8 cellular contexts compared by ENCODE assay signal in genomic region chrX:40167240-40168182, GRCh38.
DNase-seq lines count a peak whose midpoint lies in the region; ATAC-seq and TF ChIP-seq lines count a peak whose summit lies in the region.

No MANE protein-coding gene starts in this region.

- H3K4me2 ChIP-seq in OCI-LY3 (ENCODE audit: low read length) = peak overlapping the region; percentile 100

- DNase-seq in GM03348 (ENCODE audit: low spot score) (peak; percentile 29), occipital lobe (lab: John Stamatoyannopoulos, UW) (peak; percentile 13), cerebellar cortex (ENCODE audit: low spot score) (no peak), germinal center (ENCODE audit: low spot score) (no peak)

- H3K9ac ChIP-seq in OCI-LY3 (ENCODE audit: low read length) = peak overlapping the region; percentile 71

- peaks cover 37% of the 10 kb centered on the region for H3K79me2 ChIP-seq in OCI-LY3 (ENCODE audit: low read length)

- no peak for TF ChIP-seq CTCF in OCI-LY3 (IDR thresholded peaks at IDR 0.05; ENCODE audit: low read depth, low read length)

- WGBS in esophagus, 2 donors = 12 to 13% methylated on average over 65 to 66 of the region's 66 CpGs

- no peaks in the 10 kb centered on the region for H4K20me1 ChIP-seq in OCI-LY3 (ENCODE audit: insufficient read depth, low read length)

- H3K4me3 ChIP-seq in OCI-LY3 (ENCODE audit: low read length) (peak overlapping the region; percentile 89), esophagus (ENCODE audit: low read depth in 1 of 2, low read length in 2 of 2) (peak overlapping the region; percentile 18 to 31)

- H3K36me3 ChIP-seq in OCI-LY3 (replicated peaks; ENCODE audit: low read depth, low read length) = no peaks in the 10 kb centered on the region
- no peaks in the 10 kb centered on the region for H3K36me3 ChIP-seq in esophagus (ENCODE audit: control insufficient read depth in 2 of 2, insufficient read depth in 2 of 2, low read length in 1 of 2)

- H3K27ac ChIP-seq in OCI-LY3 (ENCODE audit: low read length) = no peak overlapping the region
- H3K27ac ChIP-seq in esophagus (ENCODE audit: low read depth in 2 of 2, low read length in 1 of 2) = no peak overlapping the region

- H3K9me3 ChIP-seq in OCI-LY3 (ENCODE audit: insufficient read depth, low read length) (no peaks in the 10 kb centered on the region), esophagus (ENCODE audit: control insufficient read depth in 2 of 2, insufficient read depth in 1 of 2, low read depth in 1 of 2, low read length in 1 of 2) (no peaks in the 10 kb centered on the region)

- ATAC-seq in GM19467 (IDR thresholded peaks at IDR 0.05; ENCODE audit: unreplicated experiment) (no peak), HG02852 (IDR thresholded peaks at IDR 0.05; ENCODE audit: unreplicated experiment) (no peak)

- H3K4me1 ChIP-seq in OCI-LY3 (ENCODE audit: low read length) (peaks cover 45% of the 10 kb centered on the region), esophagus (ENCODE audit: control insufficient read depth in 2 of 2, insufficient read depth in 2 of 2, low read length in 1 of 2) (peaks cover 0 to 5% of the 10 kb centered on the region in 2 donors)

- peaks cover 9% of the 10 kb centered on the region for H3K27me3 ChIP-seq in OCI-LY3 (ENCODE audit: low read depth, low read length)
- no peaks in the 10 kb centered on the region for H3K27me3 ChIP-seq in esophagus (ENCODE audit: control insufficient read depth in 1 of 2, insufficient read depth in 2 of 2, low read length in 2 of 2)

- H2AFZ ChIP-seq in OCI-LY3 (ENCODE audit: low read depth, low read length) = no peak overlapping the region; the same call in 1 of the 2 replicates

Comparison
In these comparisons a context has a peak if more than half of its experiments do, and no peak if none do; other contexts are left out.
1. DNase-seq: peak in GM03348 (single experiment) and occipital lobe (single experiment); none in cerebellar cortex (single experiment) and germinal center (single experiment).